Comparison of ENCODE assay signal across 24 cellular contexts in the genomic region with DNA sequence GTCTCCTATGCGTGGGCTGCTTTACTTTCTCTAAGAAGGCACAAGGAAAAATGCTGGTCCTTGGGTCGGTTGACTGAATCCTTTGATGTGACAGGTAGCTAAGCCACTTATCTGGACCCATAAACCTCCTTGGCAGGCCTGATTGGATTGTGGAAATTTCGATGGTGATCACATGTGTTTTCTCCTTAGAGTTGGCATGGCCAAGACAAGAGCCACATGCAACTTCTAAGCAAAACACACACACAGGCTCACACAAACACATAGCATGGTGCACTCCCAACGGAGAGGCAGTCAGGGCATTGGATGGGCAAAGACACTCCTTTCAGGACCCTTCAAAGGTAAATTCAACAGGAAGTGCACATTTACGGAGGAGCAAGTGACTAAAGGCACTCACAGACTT.
DNase-seq lines count a peak whose midpoint lies in the region; ATAC-seq and TF ChIP-seq lines count a peak whose summit lies in the region.
"Had no signal": no experiment of that assay in that cellular context is flagged by ENCODE, and none has a peak within 500 bp of the region (broad histone marks: within the 10 kb centered on the region; RNA-seq: fewer than 3 reads in every experiment).

No MANE protein-coding gene starts in this region.

- no peaks in the 10 kb centered on the region for H3K27me3 ChIP-seq in BLaER1 treated with 17β-estradiol and CSF1 and Interleukin-3, amounts not matched to agents 10 nM and 100 nM
- H3K27me3 ChIP-seq in gastroesophageal sphincter (no peaks in the 10 kb centered on the region), psoas muscle (ENCODE audit: insufficient read depth in 3 of 3, low read length in 2 of 3) (no peaks in the 10 kb centered on the region)
- H3K27me3 ChIP-seq: BE2C, tibial artery had no signal

- TF ChIP-seq CTCF in VCaP (conservative IDR thresholded peaks at IDR 0.05) (no peak), gastroesophageal sphincter (IDR thresholded peaks at IDR 0.05) (no peak), psoas muscle (IDR thresholded peaks at IDR 0.05) (no peak), RWPE1 (conservative IDR thresholded peaks at IDR 0.05; ENCODE audit: low read depth) (no peak)

- ATAC-seq in gastroesophageal sphincter (no peak), psoas muscle (no peak)
- ATAC-seq: A549; effector memory CD8-positive, alpha-beta T cell; left cardiac atrium had no signal

- TF ChIP-seq POLR2A in gastroesophageal sphincter (IDR thresholded peaks at IDR 0.05), result no peak

- TF ChIP-seq EP300 in gastroesophageal sphincter (IDR thresholded peaks at IDR 0.05), result no peak

- H3K36me3 ChIP-seq in BLaER1 treated with 17β-estradiol and CSF1 and Interleukin-3, amounts not matched to agents 10 nM and 100 nM, result no peaks in the 10 kb centered on the region
- H3K36me3 ChIP-seq in gastroesophageal sphincter (no peaks in the 10 kb centered on the region), psoas muscle (ENCODE audit: insufficient read depth in 1 of 2, low read depth in 1 of 2) (no peaks in the 10 kb centered on the region)
- H3K36me3 ChIP-seq: BE2C, tibial artery had no signal

- CTCF ChIA-PET in RWPE1 (lab: Yijun Ruan, JAX), result no interaction called here

- peak overlapping the region; percentile 51 to 96 (median 91); a peak in 20 of 22 replicates for H3K4me2 ChIP-seq in BLaER1 treated with 17β-estradiol and CSF1 and Interleukin-3, amounts not matched to agents 10 nM and 100 nM
- H3K4me2 ChIP-seq: A549, SK-N-SH, smooth muscle cell had no signal

- no peak for DNase-seq in psoas muscle
- DNase-seq in NCI-H69 (lab: John Stamatoyannopoulos, UW), result no peak
- DNase-seq in occipital lobe (lab: John Stamatoyannopoulos, UW), result no peak
- DNase-seq in DMS114 treated with DMSO at 0.1 percent for 48 hours (lab: John Stamatoyannopoulos, UW; ENCODE audit: unreplicated experiment), result no peak
- DNase-seq in RWPE1 (ENCODE audit: low spot score), result no peak
- DNase-seq: activated CD4-positive, alpha-beta memory T cell treated with anti-CD3 and anti-CD28 coated beads, Interleukin-2, amount 10 ng/mL, durations not matched to agents 7 days and 5 days; activated CD4-positive, CD25-positive, alpha-beta regulatory T cell; activated effector memory CD4-positive, alpha-beta T cell treated with anti-CD3 and anti-CD28 coated beads, Interleukin-2, amount 50 U/mL, for 16 hours; BE2C; effector memory CD8-positive, alpha-beta T cell; H7; KG1; left cardiac atrium; NCI-H1436 treated with DMSO at 0.1 percent for 48 hours; NCI-H510A treated with DMSO at 0.1 percent for 48 hours; RPMI8226; SK-N-SH; stimulated activated naive CD4-positive, alpha-beta T cell; tibial artery had no signal

- no peak overlapping the region for H3K27ac ChIP-seq in BLaER1 treated with 17β-estradiol and CSF1 and Interleukin-3, amounts not matched to agents 10 nM and 100 nM
- peak overlapping the region; percentile 95 for H3K27ac ChIP-seq in VCaP
- H3K27ac ChIP-seq in gastroesophageal sphincter, result peak overlapping the region in 3 of 4 donors; percentile 90 to 93 (median 92)
- peak overlapping the region; percentile 75 for H3K27ac ChIP-seq in psoas muscle
- no peak overlapping the region for H3K27ac ChIP-seq in RWPE1

- H3K9me3 ChIP-seq in BLaER1 treated with 17β-estradiol and CSF1 and Interleukin-3, amounts not matched to agents 10 nM and 100 nM (replicated peaks in 1 of 11), result no peaks in the 10 kb centered on the region
- H3K9me3 ChIP-seq in gastroesophageal sphincter (no peaks in the 10 kb centered on the region), psoas muscle (no peaks in the 10 kb centered on the region)
- H3K9me3 ChIP-seq: A549, BE2C, SK-N-SH, tibial artery had no signal

- POLR2A ChIA-PET in RWPE1 (lab: Yijun Ruan, JAX; ENCODE audit: low non-redundant PET), result no interaction called here

- H3K9ac ChIP-seq in BLaER1 treated with 17β-estradiol and CSF1 and Interleukin-3, amounts not matched to agents 10 nM and 100 nM, result no peak overlapping the region
- H3K9ac ChIP-seq: SK-N-SH had no signal

- WGBS in gastroesophageal sphincter (ENCODE audit: low coverage in 1 of 2), 2 donors, result 92 to 100% methylated on average over 1 to 4 of the region's 5 CpGs
- 87 to 95% (median 94%) methylated on average over 5 of the region's 5 CpGs for WGBS in psoas muscle, 3 donors

- intact Hi-C loops in psoas muscle (cut with DNase I), result loop anchor here in 1 of 2 donors (5.0 to 10.0 kb wide), 2 partner anchors 67 to 101 kb away; a partner anchor contains a TSS

- H3K4me3 ChIP-seq in BLaER1 treated with 17β-estradiol and CSF1 and Interleukin-3, amounts not matched to agents 10 nM and 100 nM, result no peak overlapping the region
- H3K4me3 ChIP-seq in gastroesophageal sphincter (no peak overlapping the region), psoas muscle (no peak overlapping the region)
- H3K4me3 ChIP-seq: A549, smooth muscle cell, tibial artery had no signal

- no peaks in the 10 kb centered on the region for H4K20me1 ChIP-seq in BLaER1 treated with 17β-estradiol and CSF1 and Interleukin-3, amounts not matched to agents 10 nM and 100 nM

- peaks cover 83 to 90% (median 86%) of the 10 kb centered on the region in 10 experiments for H3K4me1 ChIP-seq in BLaER1 treated with 17β-estradiol and CSF1 and Interleukin-3, amounts not matched to agents 10 nM and 100 nM
- peaks cover 6 to 72% (median 22%) of the 10 kb centered on the region in 3 donors for H3K4me1 ChIP-seq in gastroesophageal sphincter
- peaks cover 43% of the 10 kb centered on the region for H3K4me1 ChIP-seq in psoas muscle
- H3K4me1 ChIP-seq: BE2C had no signal

Comparison
In these comparisons a context has a peak if more than half of its experiments do, and no peak if none do; other contexts are left out.
1. H3K27ac ChIP-seq: peak in VCaP (single experiment), gastroesophageal sphincter (3 of 4) and psoas muscle (single experiment); none in BLaER1 treated with 17β-estradiol and CSF1 and Interleukin-3, amounts not matched to agents 10 nM and 100 nM (0 of 11) and RWPE1 (single experiment).